8 cellular contexts compared by ENCODE assay signal in genomic region chr19:50358483-50359431, GRCh38. TPM values are rescaled to one million over a fixed set of nuclear protein-coding genes. Genes with fewer than 3 reads are reported as not detected.
DNase-seq lines count a peak whose midpoint lies in the region; ATAC-seq and TF ChIP-seq lines count a peak whose summit lies in the region.

No MANE protein-coding gene starts in this region.

- peak overlapping the region; percentile 50 for H3K4me3 ChIP-seq in fibroblast of the aortic adventitia (ENCODE audit: low read depth, low read length)

- peak; percentile 87 for ATAC-seq in sciatic nerve
- ATAC-seq in GM19397 (IDR thresholded peaks at IDR 0.05; ENCODE audit: unreplicated experiment) = no peak
- ATAC-seq in HG02571 (IDR thresholded peaks at IDR 0.05; ENCODE audit: unreplicated experiment) = no peak

- DNase-seq in GM10266 (ENCODE audit: extremely low spot score) (peak; percentile 85), NCI-H345 treated with DMSO at 0.1 percent for 48 hours (lab: John Stamatoyannopoulos, UW; ENCODE audit: unreplicated experiment) (peak; percentile 61), activated T-helper 1 cell treated with Interleukin-2 at 50 U/mL for 16 hours (ENCODE audit: low read depth) (peak; percentile 64), fibroblast of the aortic adventitia (ENCODE audit: low read depth) (peak; percentile 46), sciatic nerve (ENCODE audit: low spot score) (peak; percentile 85), HuH-7.5 (ENCODE audit: low spot score) (no peak)

- intact Hi-C loops in sciatic nerve (cut with DNase I) = loop anchor here (5.0 kb wide), 1 partner anchor 429 kb away; no protein-coding TSS in a partner anchor

- TF ChIP-seq CTCF in GM10266 (IDR thresholded peaks at IDR 0.05; ENCODE audit: control insufficient read depth, insufficient read depth, low read depth, missing control alignments) (no peak), fibroblast of the aortic adventitia (IDR thresholded peaks at IDR 0.05; ENCODE audit: insufficient read depth, low read length) (no peak)

RNA-seq across cellular contexts. Expression of gene NAPSA, which starts 6.7 kb away (rescaled TPM):
- not detected in 2 replicates for total RNA-seq in fibroblast of the aortic adventitia (ENCODE audit: low replicate concordance)
- total RNA-seq in sciatic nerve = 3.4 TPM

RNA-seq across cellular contexts. Expression of gene NR1H2, which starts 17.5 kb away (rescaled TPM):
- total RNA-seq in fibroblast of the aortic adventitia (ENCODE audit: low replicate concordance) (47.7 and 59.7 TPM in 2 replicates), sciatic nerve (73.7 TPM)

RNA-seq across cellular contexts. Expression of gene POLD1, which starts 25.4 kb away (rescaled TPM):
- total RNA-seq in fibroblast of the aortic adventitia (ENCODE audit: low replicate concordance) = 8.8 and 29.3 TPM in 2 replicates
- total RNA-seq in sciatic nerve = 21.3 TPM

RNA-seq across cellular contexts. Expression of gene KCNC3, which starts 29.6 kb away (rescaled TPM):
- total RNA-seq in fibroblast of the aortic adventitia (ENCODE audit: low replicate concordance) = not detected in 2 replicates
- total RNA-seq in sciatic nerve = 2.7 TPM

RNA-seq across cellular contexts. Expression of gene SPIB, which starts 60.0 kb away (rescaled TPM):
- total RNA-seq in fibroblast of the aortic adventitia (ENCODE audit: low replicate concordance) (not detected in 2 replicates), sciatic nerve (2.9 TPM)
